Comparison of ENCODE assay signal across 14 cellular contexts in the genomic region with DNA sequence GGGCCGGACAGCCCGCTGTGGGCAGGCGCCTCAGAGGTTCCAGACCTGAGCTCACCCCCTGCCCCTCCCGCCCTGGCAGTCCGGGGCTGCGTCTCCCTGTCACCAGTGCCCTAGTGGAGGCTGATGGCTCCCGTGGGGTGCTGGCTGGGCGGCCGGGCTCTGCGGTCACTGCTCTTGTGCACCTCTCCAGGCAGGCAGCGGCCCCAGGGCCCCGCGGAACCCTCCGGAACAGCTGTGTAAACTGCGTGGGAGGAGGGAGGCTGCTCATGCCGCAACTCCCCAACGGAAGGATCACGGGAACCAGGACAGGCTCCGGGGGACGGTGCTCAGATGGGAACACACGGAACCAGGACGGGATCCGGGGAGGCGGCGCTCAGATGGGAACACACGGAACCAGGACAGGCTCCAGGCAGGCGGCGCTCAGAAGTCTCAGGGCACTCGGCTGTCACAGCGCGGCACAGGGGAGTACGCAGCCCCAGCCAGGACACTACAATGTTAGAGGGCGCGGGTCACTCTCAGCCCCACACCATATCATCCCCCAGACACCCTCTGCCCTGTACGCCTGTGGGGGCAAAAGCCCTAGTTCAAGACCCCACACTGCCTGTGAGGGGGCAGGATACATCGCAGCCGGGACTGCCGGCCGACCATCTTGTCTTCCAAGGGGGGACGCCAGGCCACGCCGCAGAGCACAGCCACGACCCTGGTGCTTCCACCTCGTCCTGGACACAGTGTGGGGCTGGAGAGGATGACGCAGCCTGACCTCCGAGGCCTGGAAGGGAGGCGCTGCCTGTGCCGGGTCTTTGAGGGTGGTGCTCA.
"Had no signal": no experiment of that assay in that cellular context is flagged by ENCODE, and none has a peak within 500 bp of the region (broad histone marks: within the 10 kb centered on the region; RNA-seq: fewer than 3 reads in every experiment).

No MANE protein-coding gene starts in this region.

- ATAC-seq: activated T-cell treated with anti-CD3 and anti-CD28 coated beads, Interleukin-2, amount 50 U/mL, for 72 hours; effector memory CD8-positive, alpha-beta T cell; left colon; pancreas had no signal

- H3K27me3 ChIP-seq: breast epithelium, esophagus squamous epithelium, hepatocyte, neural progenitor cell, pancreas, transverse colon had no signal

- H3K4me2 ChIP-seq: hepatocyte, neural progenitor cell had no signal

- H3K4me1 ChIP-seq: breast epithelium, esophagus squamous epithelium, neural progenitor cell, pancreas, transverse colon had no signal

- H3K79me2 ChIP-seq: hepatocyte had no signal

- FAIRE-seq: astrocyte, pancreas had no signal

- H3K4me3 ChIP-seq: breast epithelium, esophagus squamous epithelium, hepatocyte, neural progenitor cell, pancreas, skin epidermis, transverse colon had no signal

- H2AFZ ChIP-seq: hepatocyte, neural progenitor cell had no signal

- H3K9ac ChIP-seq: neural progenitor cell had no signal

- H3K36me3 ChIP-seq: breast epithelium, neural progenitor cell, pancreas, transverse colon had no signal

- H3K9me3 ChIP-seq: breast epithelium, esophagus squamous epithelium, pancreas, transverse colon had no signal

- H3K27ac ChIP-seq: breast epithelium, esophagus squamous epithelium, hepatocyte, neural progenitor cell, pancreas, skin epidermis, transverse colon had no signal

- DNase-seq: activated CD4-positive, alpha-beta T cell treated with anti-CD3 and anti-CD28 coated beads, Interleukin-2, amount 10 ng/mL, durations not matched to agents 7 days and 5 days; activated gamma-delta T cell; activated T-cell treated with anti-CD3 and anti-CD28 coated beads, Interleukin-2, amount 50 U/mL, for 72 hours; effector memory CD8-positive, alpha-beta T cell; esophagus squamous epithelium; left colon; naive B cell; transverse colon had no signal
